Comparison of ENCODE assay signal across 1 cellular context in the genomic region with DNA sequence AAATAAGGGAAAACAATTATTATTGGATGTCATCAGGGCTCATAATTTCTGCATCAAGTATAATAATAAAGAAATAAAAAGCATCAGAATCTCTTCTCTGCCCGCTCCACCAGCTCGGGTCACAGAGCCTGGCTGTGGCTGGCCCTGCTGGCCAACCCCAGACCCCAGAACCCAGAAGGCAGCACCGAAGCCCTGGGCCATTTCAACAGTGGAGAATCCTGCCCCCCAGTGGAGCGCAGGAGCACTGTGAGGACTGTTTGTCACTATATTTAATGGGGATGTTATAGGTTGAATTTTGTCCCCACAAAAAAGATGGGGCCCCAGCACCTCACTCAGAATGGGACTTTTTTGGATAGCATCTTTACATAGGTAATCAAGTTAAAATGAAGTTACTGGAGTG.
TF ChIP-seq lines count a peak whose summit lies in the region.

No MANE protein-coding gene starts in this region.

TF ChIP-seq in liver, 16 proteins besides CTCF, POLR2A, EP300 and RAD21 (continued from another document):
- TF ChIP-seq, protein P1, sequence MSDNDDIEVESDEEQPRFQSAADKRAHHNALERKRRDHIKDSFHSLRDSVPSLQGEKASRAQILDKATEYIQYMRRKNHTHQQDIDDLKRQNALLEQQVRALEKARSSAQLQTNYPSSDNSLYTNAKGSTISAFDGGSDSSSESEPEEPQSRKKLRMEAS (IDR thresholded peaks at IDR 0.05): no peak
- TF ChIP-seq TAF1 (conservative IDR thresholded peaks at IDR 0.05): no peak
- TF ChIP-seq, protein P2, sequence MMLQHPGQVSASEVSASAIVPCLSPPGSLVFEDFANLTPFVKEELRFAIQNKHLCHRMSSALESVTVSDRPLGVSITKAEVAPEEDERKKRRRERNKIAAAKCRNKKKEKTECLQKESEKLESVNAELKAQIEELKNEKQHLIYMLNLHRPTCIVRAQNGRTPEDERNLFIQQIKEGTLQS (IDR thresholded peaks at IDR 0.05): no peak
- no peak for TF ChIP-seq JUND (IDR thresholded peaks at IDR 0.05)
- no peak for TF ChIP-seq NR2F2 (IDR thresholded peaks at IDR 0.05)
- no peak for TF ChIP-seq GABPA (IDR thresholded peaks at IDR 0.05 in 1 of 2, conservative IDR thresholded peaks at IDR 0.05 in 1 of 2)
- no peak for TF ChIP-seq EGR1 (IDR thresholded peaks at IDR 0.05; ENCODE audit: low read depth in 2 of 2)
- no peak for TF ChIP-seq YY1 (IDR thresholded peaks at IDR 0.05)
- no peak for TF ChIP-seq FOXA1 (IDR thresholded peaks at IDR 0.05)
TF ChIP-seq in liver: peak in this region for 0.
